Comparison of ENCODE assay signal across 12 cellular contexts in the genomic region with DNA sequence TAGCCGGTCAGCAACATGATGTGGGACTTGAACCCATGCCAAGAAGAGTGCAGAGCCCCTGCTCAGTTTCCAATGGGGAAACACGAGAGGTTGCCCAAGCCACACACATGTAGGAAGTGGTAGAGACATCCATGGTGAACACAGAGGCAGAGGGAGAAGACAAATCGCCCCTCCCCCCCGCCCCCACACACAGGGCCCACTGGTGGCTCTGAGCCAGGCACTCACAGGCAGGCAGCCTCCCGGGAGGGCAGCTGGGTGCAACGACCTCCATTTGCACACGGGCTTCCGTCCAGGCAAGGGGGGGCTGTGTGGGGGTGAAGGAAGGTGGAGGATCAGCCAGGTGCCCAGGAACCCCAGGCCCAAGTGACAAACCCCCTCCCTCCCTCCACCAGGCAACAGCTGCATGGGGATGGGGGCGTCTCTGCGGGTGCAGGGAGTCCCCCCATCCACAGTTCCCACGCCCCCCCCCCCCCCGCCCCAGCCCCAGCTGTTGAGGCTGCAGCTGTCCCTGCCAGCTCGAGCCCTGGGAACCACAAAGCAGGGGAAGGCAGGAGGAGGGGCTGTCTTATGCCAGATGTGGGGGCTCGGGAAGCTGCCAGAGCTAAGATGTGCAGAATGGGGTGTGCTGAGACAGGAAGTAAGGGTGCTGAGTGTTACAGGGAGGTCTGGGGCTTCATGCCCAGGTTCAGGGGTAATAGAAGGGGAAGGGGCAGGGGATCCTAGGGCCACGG. TPM values are rescaled to one million over a fixed set of nuclear protein-coding genes. Genes with fewer than 3 reads are reported as not detected.
DNase-seq lines count a peak whose midpoint lies in the region; ATAC-seq, FAIRE-seq and TF ChIP-seq lines count a peak whose summit lies in the region.
"Had no signal": no experiment of that assay in that cellular context is flagged by ENCODE, and none has a peak within 500 bp of the region (broad histone marks: within the 10 kb centered on the region; RNA-seq: fewer than 3 reads in every experiment).

No MANE protein-coding gene starts in this region.

- ATAC-seq in K562 (no peak), HG02571 (IDR thresholded peaks at IDR 0.05; ENCODE audit: unreplicated experiment) (no peak), HG02840 (IDR thresholded peaks at IDR 0.05; ENCODE audit: low FRiP score, unreplicated experiment) (no peak)

- in situ Hi-C loops in K562 (cut with MboI), result no loop called here

- H3K23ac ChIP-seq in neuronal stem cell (ENCODE audit: low read depth, low read length, poor library complexity), result no peak overlapping the region

- H2AFZ ChIP-seq in K562 (ENCODE audit: low read depth, low read length), result no peak overlapping the region
- H2AFZ ChIP-seq in neuronal stem cell (ENCODE audit: low read length), result no peak overlapping the region

- TF ChIP-seq EP300 in K562 (IDR thresholded peaks at IDR 0.05; ENCODE audit: low read length), result no peak

- DNase-seq in Daoy (ENCODE audit: low read depth), result peak; percentile 39
- DNase-seq in LHCN-M2 (ENCODE audit: low read depth), result peak; percentile 85
- DNase-seq in K562 (ENCODE audit: extremely low read depth in 1 of 4, low spot score in 3 of 4), result no peak
- DNase-seq in neuronal stem cell (ENCODE audit: low spot score), result no peak
- DNase-seq in CD8-positive, alpha-beta memory T cell, result no peak
- DNase-seq: activated CD4-positive, alpha-beta T cell treated with anti-CD3 and anti-CD28 coated beads for 48 hours; adrenal gland; NCI-H146 had no signal

- peaks cover 0 to 5% (median 0%) of the 10 kb centered on the region in 3 donors for H3K36me3 Mint-ChIP-seq in CD8-positive, alpha-beta memory T cell

- H3K36me3 ChIP-seq in K562 (ENCODE audit: control insufficient read depth, insufficient read depth, low read length) (no peaks in the 10 kb centered on the region), neuronal stem cell (replicated peaks in 1 of 2; ENCODE audit: control insufficient read depth in 2 of 2, insufficient read depth in 2 of 2, low read length in 2 of 2) (peaks cover 27 to 55% of the 10 kb centered on the region in 2 donors)
- no peaks in the 10 kb centered on the region for H3K36me3 ChIP-seq in CD8-positive, alpha-beta memory T cell (ENCODE audit: insufficient read depth, low read length)
- H3K36me3 ChIP-seq: adrenal gland had no signal

- WGBS in K562 (ENCODE audit: insufficient coverage, low coverage, missing lambda C conversion rate), result 0% methylated on average over 10 of the region's 15 CpGs
- no CpG with 5 or more reads among the region's 15 CpGs for WGBS in neuronal stem cell (ENCODE audit: extremely low coverage in 2 of 2, insufficient read length in 2 of 2, insufficient replicate concordance in 1 of 2), 2 donors

- no peak overlapping the region for H4K8ac ChIP-seq in neuronal stem cell (ENCODE audit: low read depth, low read length)

- intact Hi-C loops in K562 (cut with micrococcal nuclease), result no loop called here

- no TSS peak for BruUV-seq in K562 (replicated peaks; lab: Mats Ljungman, UMichigan)

- H3K9ac ChIP-seq in K562 (ENCODE audit: insufficient read depth in 1 of 2, low read depth in 2 of 2, low read length in 2 of 2) (no peak overlapping the region), neuronal stem cell (ENCODE audit: low read depth, low read length, poor library complexity) (peak overlapping the region; percentile 50)

- no peak overlapping the region for H3K4me2 ChIP-seq in K562 (ENCODE audit: insufficient read depth, low read length)
- no peak overlapping the region for H3K4me2 ChIP-seq in neuronal stem cell (ENCODE audit: insufficient read depth, low read length, poor library complexity, severe bottlenecking)

- H3K27ac ChIP-seq in K562 (ENCODE audit: extremely low read depth, low read depth, low read length), result no peak overlapping the region
- H3K27ac ChIP-seq in neuronal stem cell (replicated peaks; ENCODE audit: low read length), result no peak overlapping the region
- H3K27ac ChIP-seq in CD8-positive, alpha-beta memory T cell (ENCODE audit: low read depth, low read length), result no peak overlapping the region
- H3K27ac ChIP-seq: adrenal gland had no signal

- H3K79me2 ChIP-seq in K562 (ENCODE audit: control insufficient read depth, insufficient read depth, low read length), result no peaks in the 10 kb centered on the region

- CTCF ChIA-PET in K562 (lab: Yijun Ruan, JAX; ENCODE audit: low intra/inter-chr PET ratio), result no interaction called here
- CTCF ChIA-PET in CD8-positive, alpha-beta memory T cell (lab: Charles Lee), result no interaction called here

- POLR2A ChIA-PET in K562 (lab: Yijun Ruan, JAX), result no interaction called here
- POLR2A ChIA-PET in CD8-positive, alpha-beta memory T cell (lab: Charles Lee), result no interaction called here

- no peaks in the 10 kb centered on the region; the same call in 1 of the 2 replicates for H4K20me1 ChIP-seq in K562 (replicated peaks; ENCODE audit: control insufficient read depth, insufficient read depth, low read length)

- H3K27me3 ChIP-seq in K562 (ENCODE audit: control insufficient read depth in 2 of 2, insufficient read depth in 2 of 2, low read length in 2 of 2), result peaks cover 6 to 31% of the 10 kb centered on the region in 2 experiments; a peak in 4 of 5 replicates
- H3K27me3 ChIP-seq in neuronal stem cell (ENCODE audit: control insufficient read depth in 3 of 3, insufficient read depth in 3 of 3, low read depth in 1 of 3, low read length in 3 of 3), result no peaks in the 10 kb centered on the region
- peaks cover 34% of the 10 kb centered on the region for H3K27me3 ChIP-seq in CD8-positive, alpha-beta memory T cell (ENCODE audit: insufficient read depth, low read length, poor library complexity, severe bottlenecking)

- no peak for FAIRE-seq in K562 (lab: Jason Lieb, UNC)
- FAIRE-seq: keratinocyte, urothelium cell line had no signal

- no peak overlapping the region for H3K4ac ChIP-seq in neuronal stem cell (ENCODE audit: low read length)

- H3K9me3 ChIP-seq in K562 (replicated peaks; ENCODE audit: control insufficient read depth, insufficient read depth, low read depth, low read length), result no peaks in the 10 kb centered on the region
- peaks cover 0 to 5% of the 10 kb centered on the region in 2 donors for H3K9me3 ChIP-seq in neuronal stem cell (replicated peaks in 1 of 2; ENCODE audit: control insufficient read depth in 2 of 2, insufficient read depth in 1 of 2, low read depth in 1 of 2, low read length in 2 of 2)
- H3K9me3 ChIP-seq in CD8-positive, alpha-beta memory T cell (ENCODE audit: low read length), result no peaks in the 10 kb centered on the region
- H3K9me3 ChIP-seq: adrenal gland had no signal

- H3K9me3 Mint-ChIP-seq in CD8-positive, alpha-beta memory T cell, result peaks cover 0 to 3% (median 0%) of the 10 kb centered on the region in 5 donors

- no peak overlapping the region for H2BK12ac ChIP-seq in neuronal stem cell (ENCODE audit: low read length)

- no peak for TF ChIP-seq CTCF in K562 (IDR thresholded peaks at IDR 0.05 in 2 of 3, conservative IDR thresholded peaks at IDR 0.05 in 1 of 3; ENCODE audit: insufficient read depth in 2 of 3, low read depth in 1 of 3, low read length in 3 of 3)

- no peak overlapping the region for H2BK5ac ChIP-seq in neuronal stem cell (ENCODE audit: low read length)

- H3K4me1 Mint-ChIP-seq in CD8-positive, alpha-beta memory T cell, result peaks cover 23 to 41% (median 27%) of the 10 kb centered on the region in 3 donors

- TF ChIP-seq POLR2A in K562 (conservative IDR thresholded peaks at IDR 0.05), result no peak

- no peak for TF ChIP-seq RAD21 in K562 (CRISPR knock-in tag; conservative IDR thresholded peaks at IDR 0.05 in 1 of 2, IDR thresholded peaks at IDR 0.05 in 1 of 2)

- no peak overlapping the region for H2BK120ac ChIP-seq in neuronal stem cell (ENCODE audit: low read depth, low read length)

- H3K27ac Mint-ChIP-seq in CD8-positive, alpha-beta memory T cell, result no peak overlapping the region

- H3K4me1 ChIP-seq in K562 (replicated peaks in 1 of 2; ENCODE audit: control insufficient read depth in 2 of 2, insufficient read depth in 2 of 2, low read length in 2 of 2), result peaks cover 0 to 23% of the 10 kb centered on the region in 2 experiments; a peak in 2 of 5 replicates
- H3K4me1 ChIP-seq in neuronal stem cell (ENCODE audit: control insufficient read depth in 2 of 2, insufficient read depth in 1 of 2, low read depth in 1 of 2, low read length in 2 of 2), result peaks cover 11 to 17% of the 10 kb centered on the region in 2 donors
- H3K4me1 ChIP-seq in CD8-positive, alpha-beta memory T cell (ENCODE audit: insufficient read depth, low read length), result no peaks in the 10 kb centered on the region

- H2BK15ac ChIP-seq in neuronal stem cell (ENCODE audit: low read length), result no peak overlapping the region

- H3K4me3 Mint-ChIP-seq in CD8-positive, alpha-beta memory T cell, result peak overlapping the region in 1 of 7 donors; percentile 52

- peaks cover 58 to 66% of the 10 kb centered on the region in 2 donors for H3K27me3 Mint-ChIP-seq in CD8-positive, alpha-beta memory T cell

- H4K91ac ChIP-seq in neuronal stem cell (ENCODE audit: low read depth, low read length, poor library complexity), result no peak overlapping the region

- H2AK5ac ChIP-seq in neuronal stem cell (ENCODE audit: low read depth, low read length), result peak overlapping the region; percentile 28

- no peak overlapping the region for H3K4me3 ChIP-seq in K562
- H3K4me3 ChIP-seq in neuronal stem cell (ENCODE audit: low read length in 2 of 2), result no peak overlapping the region
- no peak overlapping the region for H3K4me3 ChIP-seq in CD8-positive, alpha-beta memory T cell (ENCODE audit: low read length)
- H3K4me3 ChIP-seq: adrenal gland had no signal

- H3K79me1 ChIP-seq in neuronal stem cell (ENCODE audit: low read depth, low read length), result peaks cover 25% of the 10 kb centered on the region

- H3K18ac ChIP-seq in neuronal stem cell (ENCODE audit: low read length), result no peak overlapping the region

- no peaks in the 10 kb centered on the region for H3K9me1 ChIP-seq in K562 (ENCODE audit: control insufficient read depth, insufficient read depth, low read length)

- H3K14ac ChIP-seq in neuronal stem cell (ENCODE audit: low read length), result no peak overlapping the region

RNA-seq across cellular contexts. Expression of a gene that starts 3.4 kb away (rescaled TPM):
- 0.97 and 1.0 TPM in 2 replicates for total RNA-seq in Daoy (2014; rRNA removed; shearing (Covaris generic))
- total RNA-seq in LHCN-M2 (2014; rRNA removed) (10.3 and 13.8 TPM in 2 replicates), K562 (2014; rRNA removed) (0.45 and 1.1 TPM in 2 replicates), K562 (2014; rRNA removed; fragmentation: Illumina TruSeq; extraction: Trizol) (0.11 and 0.13 TPM in 2 replicates), K562 (2015; rRNA removed; fragmentation: Illumina TruSeq; extraction: Trizol) (0.18 and 0.30 TPM in 2 replicates), K562 (2021) (0.34 and 1.2 TPM in 2 replicates)
- 5.4 TPM for polyA plus RNA-seq in LHCN-M2 (2012)
- 4.3 and 8.9 TPM in 2 replicates for total RNA-seq in K562 (2011; cell fraction: chromatin; rRNA removed; ENCODE audit: low replicate concordance)
- total RNA-seq in K562 (2011; cell fraction: nucleolus; rRNA removed), result 6.2 and 8.7 TPM in 2 replicates
- 4.3 and 5.2 TPM in 2 replicates for total RNA-seq in K562 (2011; cell fraction: nucleoplasm; rRNA removed)
- polyA plus RNA-seq in K562 (2011; rRNA removed) (0.22 and 0.28 TPM in 2 replicates), K562 (2014; fragmentation: Illumina TruSeq; extraction: Trizol) (0.08 and 0.12 TPM in 2 replicates), K562 (2014; fragmentation: Nextera tagmentation; extraction: Ambion mirVana) (under 1 TPM; under 0.01 to 0.01 TPM), K562 (2014; rRNA removed) (0.15 and 0.16 TPM in 2 replicates)
- 0.09 and 0.24 TPM in 2 replicates for polyA plus RNA-seq in K562 (2011; cell fraction: cytosol; rRNA removed)
- polyA plus RNA-seq in K562 (2011; cell fraction: nucleus; rRNA removed), result 0.90 and 2.0 TPM in 2 replicates
- 0.51 and 0.65 TPM in 2 replicates for polyA plus RNA-seq in K562 (2012)
- 0.84 TPM in 1 of 2 replicates, not detected in the other for polyA minus RNA-seq in K562 (2011; rRNA and poly(A)+ RNA removed)
- 0.95 TPM in 1 of 2 replicates, not detected in the other for polyA minus RNA-seq in K562 (2011; cell fraction: cytosol; rRNA and poly(A)+ RNA removed)
- polyA minus RNA-seq in K562 (2011; cell fraction: nucleus; rRNA and poly(A)+ RNA removed), result 1.9 and 2.6 TPM in 2 replicates
- 33.0 TPM for polyA plus RNA-seq in neuronal stem cell (2013, experiment 1 of 2)
- polyA plus RNA-seq in neuronal stem cell (2013, experiment 2 of 2), result 33.5 TPM
- under 1 TPM in 1 of 2 experiments, not detected in 1; 0.04 TPM for total RNA-seq in CD8-positive, alpha-beta memory T cell
- not detected for polyA plus RNA-seq in CD8-positive, alpha-beta memory T cell

RNA-seq across cellular contexts. Expression of a gene that starts 34.8 kb away (rescaled TPM):
- total RNA-seq in Daoy (2014; rRNA removed; shearing (Covaris generic)), result 0.11 TPM in 1 of 2 replicates, not detected in the other
- total RNA-seq in LHCN-M2 (2014; rRNA removed) (not detected in 2 replicates), K562 (2014; rRNA removed) (not detected in 2 replicates), K562 (2014; rRNA removed; fragmentation: Illumina TruSeq; extraction: Trizol) (not detected in 2 replicates), K562 (2015; rRNA removed; fragmentation: Illumina TruSeq; extraction: Trizol) (not detected in 2 replicates), K562 (2021) (0.20 TPM in 1 of 2 replicates, not detected in the other)
- 0.02 TPM for polyA plus RNA-seq in LHCN-M2 (2012)
- total RNA-seq in K562 (2011; cell fraction: chromatin; rRNA removed; ENCODE audit: low replicate concordance), result 0.39 and 1.6 TPM in 2 replicates
- total RNA-seq in K562 (2011; cell fraction: nucleolus; rRNA removed), result 0.79 and 0.83 TPM in 2 replicates
- total RNA-seq in K562 (2011; cell fraction: nucleoplasm; rRNA removed), result 0.69 and 0.88 TPM in 2 replicates
- polyA plus RNA-seq in K562 (2011; rRNA removed) (0.07 TPM in 1 of 2 replicates, not detected in the other), K562 (2014; fragmentation: Illumina TruSeq; extraction: Trizol) (not detected in 2 replicates), K562 (2014; fragmentation: Nextera tagmentation; extraction: Ambion mirVana) (not detected), K562 (2014; rRNA removed) (not detected in 2 replicates)
- 0.06 and 0.12 TPM in 2 replicates for polyA plus RNA-seq in K562 (2011; cell fraction: cytosol; rRNA removed)
- polyA plus RNA-seq in K562 (2011; cell fraction: nucleus; rRNA removed), result 0.21 and 0.50 TPM in 2 replicates
- not detected in 2 replicates for polyA plus RNA-seq in K562 (2012)
- polyA minus RNA-seq in K562 (2011; rRNA and poly(A)+ RNA removed), result not detected in 2 replicates
- polyA minus RNA-seq in K562 (2011; cell fraction: cytosol; rRNA and poly(A)+ RNA removed), result not detected in 2 replicates
- not detected in 2 replicates for polyA minus RNA-seq in K562 (2011; cell fraction: nucleus; rRNA and poly(A)+ RNA removed)
- polyA plus RNA-seq in neuronal stem cell (2013, experiment 1 of 2), result 1.1 TPM
- 1.1 TPM for polyA plus RNA-seq in neuronal stem cell (2013, experiment 2 of 2)
- not detected for total RNA-seq in CD8-positive, alpha-beta memory T cell
- not detected for polyA plus RNA-seq in CD8-positive, alpha-beta memory T cell

Comparison
In these comparisons a context has a peak if more than half of its experiments do, and no peak if none do; other contexts are left out.
1. DNase-seq: peak in Daoy (single experiment) and LHCN-M2 (single experiment); none in K562 (0 of 4), neuronal stem cell (single experiment) and CD8-positive, alpha-beta memory T cell (0 of 5).